ENCODE assay signal across 22 cellular contexts in the genomic region with DNA sequence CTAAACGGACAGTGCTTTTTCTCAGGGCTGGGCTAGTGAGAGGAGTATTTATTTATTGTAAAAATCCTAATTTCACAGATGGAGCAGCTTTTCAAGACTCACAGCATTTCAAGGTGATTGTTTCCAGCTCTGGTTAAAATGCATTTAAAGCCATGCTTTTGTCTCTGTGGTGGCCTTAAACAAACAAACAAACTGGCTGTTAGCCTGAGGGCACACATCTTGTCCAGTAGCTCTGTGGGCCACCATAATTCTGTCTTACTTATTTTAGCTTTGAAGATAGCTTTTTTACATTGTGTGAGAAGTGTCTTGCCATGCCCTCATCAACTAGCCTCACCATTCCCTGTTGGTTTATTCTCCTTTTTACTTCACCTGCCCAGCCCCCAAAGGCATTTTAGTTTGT.
"Had no signal": no experiment of that assay in that cellular context is flagged by ENCODE, and none has a peak within 500 bp of the region (broad histone marks: within the 10 kb centered on the region; RNA-seq: fewer than 3 reads in every experiment).

No MANE protein-coding gene starts in this region.

- DNase-seq: activated CD4-positive, alpha-beta memory T cell treated with anti-CD3 and anti-CD28 coated beads, Interleukin-2, amount 10 ng/mL, durations not matched to agents 7 days and 5 days; activated CD4-positive, alpha-beta T cell treated with anti-CD3 and anti-CD28 coated beads for 36 hours; activated CD4-positive, alpha-beta T cell treated with anti-CD3 and anti-CD28 coated beads, Interleukin-2, amount 10 ng/mL, durations not matched to agents 24 days and 14 days; activated CD4-positive, CD25-positive, alpha-beta regulatory T cell; activated CD4-positive, CD25-positive, alpha-beta regulatory T cell treated with anti-CD3 and anti-CD28 coated beads, Interleukin-2, amount 50 U/mL, for 72 hours; activated CD8-positive, alpha-beta memory T cell treated with anti-CD3 and anti-CD28 coated beads, Interleukin-2, amount 50 U/mL, for 48 hours; activated gamma-delta T cell; activated naive CD4-positive, alpha-beta T cell; activated naive CD4-positive, alpha-beta T cell treated with anti-CD3 and anti-CD28 coated beads, Interleukin-2, amount 10 ng/mL, durations not matched to agents 7 days and 5 days; activated T-cell treated with anti-CD3 and anti-CD28 coated beads for 4 hours; activated T-cell treated with anti-CD3 and anti-CD28 coated beads, Interleukin-2, amount 50 U/mL, for 24 hours; activated T-cell treated with anti-CD3 and anti-CD28 coated beads, Interleukin-2, amount 50 U/mL, for 72 hours; amniotic stem cell; anterior cingulate cortex; brain microvascular endothelial cell; dorsolateral prefrontal cortex; effector memory CD4-positive, alpha-beta T cell; endodermal cell; foreskin fibroblast; glutamatergic neuron; heart left ventricle; hypothalamus had no signal
